In genomic region chr1:150696995-150697927, GRCh38 we compare ENCODE assay signal across 8 cellular contexts. TPM values are rescaled to one million over a fixed set of nuclear protein-coding genes. Genes with fewer than 3 reads are reported as not detected.
A peak's percentile ranks its signal among the peaks of the same experiment; 100 is the strongest.
DNase-seq lines count a peak whose midpoint lies in the region; ATAC-seq and TF ChIP-seq lines count a peak whose summit lies in the region.

Gene GOLPH3L, minus strand, starts transcription at chr1:150697154. Its CDS starts 2,316 bp downstream, at chr1:150694838.

- CTCF ChIA-PET in T-cell (lab: Charles Lee) = interaction anchor here (0.5 to 1.7 kb wide), 18 partner anchors 21 to 1337 kb away, joined by 3 to 16 read pairs (median 4); partner anchors contain the start of genes CTSS (in 1 of the 2), ENSA (in 1 of the 2), MCL1 (in 1 of the 2) and RPRD2 (in 1 of the 2)

- H3K4me3 ChIP-seq in GM12875 (ENCODE audit: low read depth, low read length) (peak within 1 kb of the TSS; percentile 59), heart right ventricle (peak within 1 kb of the TSS; percentile 48 to 79 (median 72)), upper lobe of left lung (peak within 1 kb of the TSS; percentile 32 to 82 (median 68))

- H3K27me3 Mint-ChIP-seq in T-cell = no peaks in the 10 kb centered on the region

- H3K27ac Mint-ChIP-seq in T-cell = peak within 1 kb of the TSS; percentile 94 to 95

- POLR2A ChIA-PET in T-cell (lab: Charles Lee) = interaction anchor here (0.5 to 1.6 kb wide), 31 partner anchors 9 to 1231 kb away, joined by 3 to 11 read pairs (median 4); partner anchors contain the start of genes ARNT (in 1 of the 2), ENSA (in 1 of the 2), MCL1 (in 1 of the 2) and PSMD4 (in 1 of the 2)

- ATAC-seq in HG02840 (IDR thresholded peaks at IDR 0.05; ENCODE audit: low FRiP score, unreplicated experiment) (peak; percentile 96), T-cell (replicated peaks in 1 of 4) (peak; percentile 99 to 100 (median 100)), heart right ventricle (peak; percentile 100), upper lobe of left lung (ENCODE audit: low FRiP score in 2 of 2) (peak; percentile 100)

- peak; percentile 97 for DNase-seq in NCI-H1436 treated with DMSO at 0.1 percent for 48 hours (lab: John Stamatoyannopoulos, UW)
- DNase-seq in T-cell = peak; percentile 71 to 95 (median 90)
- peak; percentile 99 for DNase-seq in amniotic epithelial cell (ENCODE audit: low read depth)
- DNase-seq in heart right ventricle = peak; percentile 80 to 97
- peak; percentile 75 to 98 (median 92) for DNase-seq in posterior cingulate gyrus
- peak in 1 of 2 donors; percentile 98 for DNase-seq in upper lobe of left lung

- TF ChIP-seq POLR2A in upper lobe of left lung (IDR thresholded peaks at IDR 0.05) = peak in 1 of 4 donors; percentile 78

- H3K9me3 ChIP-seq in heart right ventricle = no peaks in the 10 kb centered on the region
- no peaks in the 10 kb centered on the region for H3K9me3 ChIP-seq in upper lobe of left lung

- H3K36me3 ChIP-seq in heart right ventricle (peaks cover 0 to 28% (median 15%) of the 10 kb centered on the region in 9 donors), upper lobe of left lung (peaks cover 4 to 24% (median 8%) of the 10 kb centered on the region in 4 donors)

- no peaks in the 10 kb centered on the region for H3K9me3 Mint-ChIP-seq in T-cell

- H3K4me1 Mint-ChIP-seq in T-cell = peaks cover 29 to 36% (median 31%) of the 10 kb centered on the region in 3 donors

- whole genome bisulfite sequencing in heart right ventricle, 2 donors = 2 to 3% methylated on average over 18 of the region's 18 CpGs
- WGBS in upper lobe of left lung, 2 donors = 1 to 2% methylated on average over 14 to 18 of the region's 18 CpGs

- H3K4me3 Mint-ChIP-seq in T-cell = peak within 1 kb of the TSS; percentile 94 to 99 (median 97)

- intact Hi-C loops in heart right ventricle (cut with DNase I) (loop anchor here in 5 of 10 donors (1.0 to 10.0 kb wide), 6 partner anchors 62 to 442 kb away; partner anchors contain the start of genes CA14 (in 1 of the 5) and ENSA (in 1 of the 5)), posterior cingulate gyrus (cut with DNase I) (no loop called here)

- no peak for TF ChIP-seq CTCF in GM12875 (IDR thresholded peaks at IDR 0.05; ENCODE audit: borderline replicate concordance, insufficient read depth, low read depth, low read length)
- peak in 5 of 9 donors; percentile 11 to 55 (median 22) for TF ChIP-seq CTCF in heart right ventricle (IDR thresholded peaks at IDR 0.05)
- peak in 2 of 6 experiments; percentile 15 to 22 for TF ChIP-seq CTCF in upper lobe of left lung (IDR thresholded peaks at IDR 0.05)

- peaks cover 17% of the 10 kb centered on the region for H3K36me3 Mint-ChIP-seq in T-cell

- peak within 1 kb of the TSS in 9 of 10 donors; percentile 26 to 76 (median 68) for H3K27ac ChIP-seq in heart right ventricle
- H3K27ac ChIP-seq in upper lobe of left lung = peak within 1 kb of the TSS; percentile 18 to 74 (median 54)

- TF ChIP-seq EP300 in upper lobe of left lung (IDR thresholded peaks at IDR 0.05) = no peak

- H3K4me1 ChIP-seq in heart right ventricle (peaks cover 0 to 26% (median 17%) of the 10 kb centered on the region in 9 donors), upper lobe of left lung (peaks cover 8 to 28% (median 17%) of the 10 kb centered on the region in 4 donors)

- H3K27me3 ChIP-seq in heart right ventricle (no peaks in the 10 kb centered on the region), upper lobe of left lung (no peaks in the 10 kb centered on the region)

RNA-seq across cellular contexts. Expression of gene GOLPH3L, which starts in this region (rescaled TPM):
- total RNA-seq in T-cell (10 to 100 TPM; 10.2 to 23.7 (median 21.5) TPM), heart right ventricle (10 to 100 TPM; 10.9 to 17.8 (median 15.4) TPM), upper lobe of left lung (10 to 100 TPM in 5 of 6 donors, 1 to 10 TPM in 1; 7.9 to 40.6 (median 23.8) TPM)
- 1 to 10 TPM; 7.6 to 8.6 TPM for polyA plus RNA-seq in heart right ventricle
